Comparison of ENCODE assay signal across 21 cellular contexts in the genomic region with DNA sequence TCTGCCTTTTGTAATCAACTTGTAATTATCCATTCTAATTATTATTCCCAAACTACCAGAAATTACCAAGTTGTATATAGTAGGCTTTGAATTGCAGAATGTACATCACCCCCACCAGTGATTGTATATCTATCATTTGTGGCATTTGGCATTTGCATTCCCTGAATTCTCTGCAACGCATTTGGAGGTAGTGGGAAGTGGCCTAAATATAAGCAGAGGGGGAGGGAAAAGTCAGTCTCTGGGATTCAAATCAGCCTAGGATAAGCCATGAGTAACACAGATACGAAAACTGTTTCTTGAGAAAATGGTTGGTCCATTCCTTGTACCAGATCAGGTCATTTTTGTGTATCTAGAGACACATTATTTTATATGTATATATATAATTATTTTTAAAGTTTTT. TPM values are rescaled to one million over a fixed set of nuclear protein-coding genes. Genes with fewer than 3 reads are reported as not detected.
DNase-seq lines count a peak whose midpoint lies in the region; ATAC-seq and TF ChIP-seq lines count a peak whose summit lies in the region.
"Had no signal": no experiment of that assay in that cellular context is flagged by ENCODE, and none has a peak within 500 bp of the region (broad histone marks: within the 10 kb centered on the region; RNA-seq: fewer than 3 reads in every experiment).

No MANE protein-coding gene starts in this region.

- H3K36me3 ChIP-seq in GM23338 (ENCODE audit: insufficient read depth) = no peaks in the 10 kb centered on the region
- H3K36me3 ChIP-seq: Peyer's patch, SJCRH30 had no signal

- no peak for TF ChIP-seq CTCF in GM23338 (conservative IDR thresholded peaks at IDR 0.05; ENCODE audit: low read depth in 2 of 2)

- H3K36me3 Mint-ChIP-seq in GM23338 (ENCODE audit: low read depth) = no peaks in the 10 kb centered on the region

- ATAC-seq in GM23338 = no peak
- ATAC-seq in HG02678 (IDR thresholded peaks at IDR 0.05; ENCODE audit: unreplicated experiment) = no peak
- ATAC-seq in HG02759 (IDR thresholded peaks at IDR 0.05; ENCODE audit: unreplicated experiment) = no peak

- H3F3A ChIP-seq in GM23338 (replicated peaks; ENCODE audit: low read depth) = no peaks in the 10 kb centered on the region

- H3K9me2 ChIP-seq in GM23338 (ENCODE audit: insufficient read depth) = peaks cover 15% of the 10 kb centered on the region

- H3K27ac Mint-ChIP-seq in GM23338 = no peak overlapping the region

- H3K4me3 Mint-ChIP-seq in GM23338 = no peak overlapping the region
- H3K4me3 Mint-ChIP-seq: CD4-positive, alpha-beta memory T cell had no signal

- peaks cover 3% of the 10 kb centered on the region; the same call in 1 of the 2 replicates for H3K4me1 ChIP-seq in GM23338 (ENCODE audit: insufficient read depth)
- H3K4me1 ChIP-seq: BLaER1 treated with 17β-estradiol and CSF1 and Interleukin-3, amounts not matched to agents 10 nM and 100 nM; Peyer's patch had no signal

- no peak overlapping the region for H3K27ac ChIP-seq in GM23338 (ENCODE audit: low read depth)
- H3K27ac ChIP-seq: BLaER1 treated with 17β-estradiol and CSF1 and Interleukin-3, amounts not matched to agents 10 nM and 100 nM; HL-60; KMS-11; Peyer's patch; SJCRH30 had no signal

- peak; percentile 12 for DNase-seq in GM23338 (ENCODE audit: low spot score)
- peak; percentile 66 for DNase-seq in amniotic epithelial cell (ENCODE audit: low read depth)
- peak; percentile 51 for DNase-seq in hepatic stellate cell (ENCODE audit: low spot score)
- no peak for DNase-seq in epidermal melanocyte (ENCODE audit: insufficient read length, low spot score)
- DNase-seq in activated CD8-positive, alpha-beta memory T cell treated with anti-CD3 and anti-CD28 coated beads, Interleukin-2, amount 50 U/mL, for 4 hours = no peak
- DNase-seq: Caco-2; CD4-positive, alpha-beta memory T cell; DMS 273 treated with DMSO at 0.1 percent for 48 hours; DMS79 treated with DMSO at 0.1 percent for 48 hours; GDM1; H7; NCI-H1105; NCI-H2029 treated with DMSO at 0.1 percent for 48 hours; NCI-H524 treated with DMSO at 0.1 percent for 48 hours; Peyer's patch; SJCRH30 had no signal

- H2AFZ ChIP-seq in GM23338 = no peak overlapping the region

- no peaks in the 10 kb centered on the region for H3K79me2 ChIP-seq in GM23338 (replicated peaks; ENCODE audit: insufficient read depth)

- H3K27me3 Mint-ChIP-seq in GM23338 (ENCODE audit: insufficient read depth, low read depth, poor library complexity) = peaks cover 1% of the 10 kb centered on the region
- H3K27me3 Mint-ChIP-seq: CD4-positive, alpha-beta memory T cell had no signal

- H4K20me1 ChIP-seq in GM23338 (replicated peaks; ENCODE audit: insufficient read depth) = no peaks in the 10 kb centered on the region

- H3K9me3 Mint-ChIP-seq in GM23338 = no peaks in the 10 kb centered on the region; the same call in 1 of the 3 replicates
- H3K9me3 Mint-ChIP-seq: CD4-positive, alpha-beta memory T cell had no signal

- no peak overlapping the region for H3K4me3 ChIP-seq in GM23338
- H3K4me3 ChIP-seq: BLaER1 treated with 17β-estradiol and CSF1 and Interleukin-3, amounts not matched to agents 10 nM and 100 nM; Peyer's patch; SJCRH30 had no signal

- H3K4me1 Mint-ChIP-seq in GM23338 = peaks cover 25% of the 10 kb centered on the region; the same call in 2 of the 3 replicates
- H3K4me1 Mint-ChIP-seq: CD4-positive, alpha-beta memory T cell had no signal

- no peaks in the 10 kb centered on the region for H3K27me3 ChIP-seq in GM23338 (ENCODE audit: insufficient read depth)
- H3K27me3 ChIP-seq: BLaER1 treated with 17β-estradiol and CSF1 and Interleukin-3, amounts not matched to agents 10 nM and 100 nM; Peyer's patch; SJCRH30 had no signal

- no peak overlapping the region for H3K4me2 ChIP-seq in GM23338
- H3K4me2 ChIP-seq: BLaER1 treated with 17β-estradiol and CSF1 and Interleukin-3, amounts not matched to agents 10 nM and 100 nM; KMS-11 had no signal

TF ChIP-seq in GM23338, 12 proteins besides CTCF, POLR2A, EP300 and RAD21:
- no peak for TF ChIP-seq JUNB (IDR thresholded peaks at IDR 0.05; ENCODE audit: unreplicated experiment)
- TF ChIP-seq, protein P1, sequence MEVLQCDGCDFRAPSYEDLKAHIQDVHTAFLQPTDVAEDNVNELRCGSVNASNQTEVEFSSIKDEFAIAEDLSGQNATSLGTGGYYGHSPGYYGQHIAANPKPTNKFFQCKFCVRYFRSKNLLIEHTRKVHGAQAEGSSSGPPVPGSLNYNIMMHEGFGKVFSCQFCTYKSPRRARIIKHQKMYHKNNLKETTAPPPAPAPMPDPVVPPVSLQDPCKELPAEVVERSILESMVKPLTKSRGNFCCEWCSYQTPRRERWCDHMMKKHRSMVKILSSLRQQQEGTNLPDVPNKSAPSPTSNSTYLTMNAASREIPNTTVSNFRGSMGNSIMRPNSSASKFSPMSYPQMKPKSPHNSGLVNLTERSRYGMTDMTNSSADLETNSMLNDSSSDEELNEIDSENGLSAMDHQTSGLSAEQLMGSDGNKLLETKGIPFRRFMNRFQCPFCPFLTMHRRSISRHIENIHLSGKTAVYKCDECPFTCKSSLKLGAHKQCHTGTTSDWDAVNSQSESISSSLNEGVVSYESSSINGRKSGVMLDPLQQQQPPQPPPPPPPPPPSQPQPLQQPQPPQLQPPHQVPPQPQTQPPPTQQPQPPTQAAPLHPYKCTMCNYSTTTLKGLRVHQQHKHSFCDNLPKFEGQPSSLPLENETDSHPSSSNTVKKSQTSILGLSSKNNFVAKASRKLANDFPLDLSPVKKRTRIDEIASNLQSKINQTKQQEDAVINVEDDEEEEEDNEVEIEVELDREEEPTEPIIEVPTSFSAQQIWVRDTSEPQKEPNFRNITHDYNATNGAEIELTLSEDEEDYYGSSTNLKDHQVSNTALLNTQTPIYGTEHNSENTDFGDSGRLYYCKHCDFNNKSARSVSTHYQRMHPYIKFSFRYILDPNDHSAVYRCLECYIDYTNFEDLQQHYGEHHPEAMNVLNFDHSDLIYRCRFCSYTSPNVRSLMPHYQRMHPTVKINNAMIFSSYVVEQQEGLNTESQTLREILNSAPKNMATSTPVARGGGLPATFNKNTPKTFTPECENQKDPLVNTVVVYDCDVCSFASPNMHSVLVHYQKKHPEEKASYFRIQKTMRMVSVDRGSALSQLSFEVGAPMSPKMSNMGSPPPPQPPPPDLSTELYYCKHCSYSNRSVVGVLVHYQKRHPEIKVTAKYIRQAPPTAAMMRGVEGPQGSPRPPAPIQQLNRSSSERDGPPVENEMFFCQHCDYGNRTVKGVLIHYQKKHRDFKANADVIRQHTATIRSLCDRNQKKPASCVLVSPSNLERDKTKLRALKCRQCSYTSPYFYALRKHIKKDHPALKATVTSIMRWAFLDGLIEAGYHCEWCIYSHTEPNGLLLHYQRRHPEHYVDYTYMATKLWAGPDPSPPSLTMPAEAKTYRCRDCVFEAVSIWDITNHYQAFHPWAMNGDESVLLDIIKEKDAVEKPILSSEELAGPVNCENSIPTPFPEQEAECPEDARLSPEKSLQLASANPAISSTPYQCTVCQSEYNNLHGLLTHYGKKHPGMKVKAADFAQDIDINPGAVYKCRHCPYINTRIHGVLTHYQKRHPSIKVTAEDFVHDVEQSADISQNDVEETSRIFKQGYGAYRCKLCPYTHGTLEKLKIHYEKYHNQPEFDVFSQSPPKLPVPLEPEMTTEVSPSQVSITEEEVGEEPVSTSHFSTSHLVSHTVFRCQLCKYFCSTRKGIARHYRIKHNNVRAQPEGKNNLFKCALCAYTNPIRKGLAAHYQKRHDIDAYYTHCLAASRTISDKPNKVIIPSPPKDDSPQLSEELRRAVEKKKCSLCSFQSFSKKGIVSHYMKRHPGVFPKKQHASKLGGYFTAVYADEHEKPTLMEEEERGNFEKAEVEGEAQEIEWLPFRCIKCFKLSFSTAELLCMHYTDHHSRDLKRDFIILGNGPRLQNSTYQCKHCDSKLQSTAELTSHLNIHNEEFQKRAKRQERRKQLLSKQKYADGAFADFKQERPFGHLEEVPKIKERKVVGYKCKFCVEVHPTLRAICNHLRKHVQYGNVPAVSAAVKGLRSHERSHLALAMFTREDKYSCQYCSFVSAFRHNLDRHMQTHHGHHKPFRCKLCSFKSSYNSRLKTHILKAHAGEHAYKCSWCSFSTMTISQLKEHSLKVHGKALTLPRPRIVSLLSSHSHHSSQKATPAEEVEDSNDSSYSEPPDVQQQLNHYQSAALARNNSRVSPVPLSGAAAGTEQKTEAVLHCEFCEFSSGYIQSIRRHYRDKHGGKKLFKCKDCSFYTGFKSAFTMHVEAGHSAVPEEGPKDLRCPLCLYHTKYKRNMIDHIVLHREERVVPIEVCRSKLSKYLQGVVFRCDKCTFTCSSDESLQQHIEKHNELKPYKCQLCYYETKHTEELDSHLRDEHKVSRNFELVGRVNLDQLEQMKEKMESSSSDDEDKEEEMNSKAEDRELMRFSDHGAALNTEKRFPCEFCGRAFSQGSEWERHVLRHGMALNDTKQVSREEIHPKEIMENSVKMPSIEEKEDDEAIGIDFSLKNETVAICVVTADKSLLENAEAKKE (CRISPR knock-in tag; IDR thresholded peaks at IDR 0.05) = no peak
- TF ChIP-seq ZNF331 (CRISPR knock-in tag; IDR thresholded peaks at IDR 0.05; ENCODE audit: low read depth) = no peak
- no peak for TF ChIP-seq CREB1 (CRISPR knock-in tag; IDR thresholded peaks at IDR 0.05; ENCODE audit: low read depth)
- no peak for TF ChIP-seq NANOG (IDR thresholded peaks at IDR 0.05; ENCODE audit: borderline replicate concordance)
- TF ChIP-seq ZNF114 (CRISPR knock-in tag; IDR thresholded peaks at IDR 0.05) = no peak
- TF ChIP-seq STAT1 (IDR thresholded peaks at IDR 0.05; ENCODE audit: unreplicated experiment) = no peak

RNA-seq across cellular contexts. Expression of a gene that starts 20.7 kb away (rescaled TPM):
- 38.3 and 54.4 TPM in 2 replicates for total RNA-seq in GM23338 (2014; rRNA removed; shearing (Covaris generic))
- 11.9 and 12.8 TPM in 2 replicates for polyA plus RNA-seq in GM23338 (2016; fragmentation: Nextera tagmentation; extraction: Ambion mirVana)

RNA-seq across cellular contexts. Expression of a gene that starts 37.2 kb away (rescaled TPM):
- 8.4 and 10.3 TPM in 2 replicates for total RNA-seq in GM23338 (2014; rRNA removed; shearing (Covaris generic))
- 2.8 and 3.7 TPM in 2 replicates for polyA plus RNA-seq in GM23338 (2016; fragmentation: Nextera tagmentation; extraction: Ambion mirVana)

Comparison
In these comparisons a context has a peak if more than half of its experiments do, and no peak if none do; other contexts are left out.
1. DNase-seq: peak in GM23338 (single experiment), amniotic epithelial cell (single experiment) and hepatic stellate cell (single experiment); none in epidermal melanocyte (single experiment) and activated CD8-positive, alpha-beta memory T cell treated with anti-CD3 and anti-CD28 coated beads, Interleukin-2, amount 50 U/mL, for 4 hours (single experiment).